ENCODE assay signal across 9 cellular contexts in genomic region chr6:11653028-11653583, GRCh38.
DNase-seq lines count a peak whose midpoint lies in the region; ATAC-seq, FAIRE-seq and TF ChIP-seq lines count a peak whose summit lies in the region.
"Had no signal": no experiment of that assay in that cellular context is flagged by ENCODE, and none has a peak within 500 bp of the region (broad histone marks: within the 10 kb centered on the region; RNA-seq: fewer than 3 reads in every experiment).

No MANE protein-coding gene starts in this region.

- DNase-seq in AG04449 (ENCODE audit: low read depth, low spot score), result peak; percentile 90
- DNase-seq in HK-2 (ENCODE audit: unreplicated experiment), result peak; percentile 83
- peak; percentile 19 to 39 for DNase-seq in activated CD4-positive, alpha-beta T cell treated with anti-CD3 and anti-CD28 coated beads, Interleukin-2, amount 50 U/mL, for 48 hours
- peak; percentile 99 for DNase-seq in glomerular endothelial cell (ENCODE audit: extremely low read depth, low read depth, low spot score)
- DNase-seq in stimulated activated CD4-positive, alpha-beta T cell treated with anti-CD3 and anti-CD28 coated beads, TNF-alpha, amount 100 ng/mL, for 1 hour (ENCODE audit: low read depth in 3 of 3, low spot score in 1 of 3), result peak in 2 of 3 donors; percentile 2 to 18
- DNase-seq in NCI-H510A (lab: John Stamatoyannopoulos, UW), result no peak
- DNase-seq in D721Med (ENCODE audit: insufficient read length, low spot score), result no peak

- H3K4me3 ChIP-seq in AG04449 (ENCODE audit: low read depth, low read length), result no peak overlapping the region

- POLR2A ChIA-PET in AG04449 (lab: Yijun Ruan, JAX), result interaction anchor here (0.7 to 1.9 kb wide), 6 partner anchors 34 to 636 kb away, joined by 3 to 11 read pairs (median 3); no protein-coding TSS in a partner anchor

- CTCF ChIA-PET in AG04449 (lab: Yijun Ruan, JAX), result interaction anchor here (0.9 to 7.9 kb wide), 10 partner anchors 12 to 952 kb away, joined by 3 to 75 read pairs (median 5); partner anchors contain the start of gene EDN1

- no peak for FAIRE-seq in D721Med (lab: Jason Lieb, UNC)
- FAIRE-seq: colon had no signal

- TF ChIP-seq CTCF in AG04449 (IDR thresholded peaks at IDR 0.05; ENCODE audit: insufficient read depth, low read length, missing control alignments), result no peak
- no peak for TF ChIP-seq CTCF in D721Med (IDR thresholded peaks at IDR 0.05; ENCODE audit: insufficient read depth, missing control alignments)

- no peak for ATAC-seq in GM18907 (IDR thresholded peaks at IDR 0.05; ENCODE audit: unreplicated experiment)

Comparison
In these comparisons a context has a peak if more than half of its experiments do, and no peak if none do; other contexts are left out.
1. DNase-seq: peak in AG04449 (single experiment), HK-2 (single experiment), activated CD4-positive, alpha-beta T cell treated with anti-CD3 and anti-CD28 coated beads, Interleukin-2, amount 50 U/mL, for 48 hours (2 of 2), glomerular endothelial cell (single experiment) and stimulated activated CD4-positive, alpha-beta T cell treated with anti-CD3 and anti-CD28 coated beads, TNF-alpha, amount 100 ng/mL, for 1 hour (2 of 3); none in NCI-H510A (single experiment) and D721Med (single experiment).